8 cellular contexts compared by ENCODE assay signal in genomic region chr20:289693-290080, GRCh38. TPM values are rescaled to one million over a fixed set of nuclear protein-coding genes. Genes with fewer than 3 reads are reported as not detected.
DNase-seq lines count a peak whose midpoint lies in the region; ATAC-seq, FAIRE-seq and TF ChIP-seq lines count a peak whose summit lies in the region.

No MANE protein-coding gene starts in this region.

- TF ChIP-seq POLR2A in HepG2 (IDR thresholded peaks at IDR 0.05; ENCODE audit: insufficient read depth in 1 of 2, low read depth in 2 of 2, low read length in 2 of 2): no peak
- no peak for TF ChIP-seq POLR2A in vagina (IDR thresholded peaks at IDR 0.05)

- H3K36me3 ChIP-seq in heart right ventricle: no peaks in the 10 kb centered on the region
- no peaks in the 10 kb centered on the region for H3K36me3 ChIP-seq in HepG2 (replicated peaks in 1 of 2; ENCODE audit: control insufficient read depth in 1 of 2, insufficient read depth in 2 of 2, low read length in 2 of 2)
- H3K36me3 ChIP-seq in vagina: no peaks in the 10 kb centered on the region

- H3K9ac ChIP-seq in HepG2 (ENCODE audit: insufficient read depth, low read depth, low read length): peak overlapping the region; percentile 89

- no peak for TF ChIP-seq EP300 in HepG2 (IDR thresholded peaks at IDR 0.05; ENCODE audit: low read depth in 2 of 2, low read length in 2 of 2)
- no peak for TF ChIP-seq EP300 in HepG2 (CRISPR knock-in tag; IDR thresholded peaks at IDR 0.05; ENCODE audit: borderline replicate concordance)

- POLR2A ChIA-PET in HepG2 (lab: Yijun Ruan, JAX): no interaction called here

- peaks cover 0 to 24% (median 16%) of the 10 kb centered on the region in 9 donors for H3K4me1 ChIP-seq in heart right ventricle
- H3K4me1 ChIP-seq in HepG2 (ENCODE audit: insufficient read depth, low read length): peaks cover 27% of the 10 kb centered on the region
- H3K4me1 ChIP-seq in vagina: peaks cover 18% of the 10 kb centered on the region

- peaks cover 10% of the 10 kb centered on the region for H3K79me2 ChIP-seq in HepG2 (ENCODE audit: insufficient read depth, low read length)

- BruUV-seq in HepG2 (replicated peaks; lab: Mats Ljungman, UMichigan): TSS peak; percentile 68

- H3K9me3 ChIP-seq in heart right ventricle: no peaks in the 10 kb centered on the region
- H3K9me3 ChIP-seq in HepG2 (ENCODE audit: low read length): no peaks in the 10 kb centered on the region
- H3K9me3 ChIP-seq in vagina: no peaks in the 10 kb centered on the region

- CTCF ChIA-PET in HepG2 (lab: Yijun Ruan, JAX; ENCODE audit: low intra/inter-chr PET ratio, low total read pairs): no interaction called here

- intact Hi-C loops in heart right ventricle (cut with DNase I): no loop called here
- intact Hi-C loops in Right ventricle myocardium superior (cut with DNase I): no loop called here
- intact Hi-C loops in HepG2 (cut with micrococcal nuclease; ENCODE audit: unreplicated experiment): no loop called here
- intact Hi-C loops in vagina (cut with DNase I): no loop called here

- ATAC-seq in heart right ventricle: peak in 1 of 8 donors; percentile 6
- no peak for ATAC-seq in Right ventricle myocardium superior (ENCODE audit: poor library complexity)
- no peak for ATAC-seq in HepG2

- H3K27me3 ChIP-seq in heart right ventricle (no peaks in the 10 kb centered on the region), HepG2 (ENCODE audit: control insufficient read depth in 1 of 2, insufficient read depth in 2 of 2, low read length in 2 of 2) (peaks cover 2 to 23% of the 10 kb centered on the region in 2 experiments; a peak in 4 of 5 replicates), vagina (no peaks in the 10 kb centered on the region)

- no peak for TF ChIP-seq CTCF in heart right ventricle (IDR thresholded peaks at IDR 0.05)
- TF ChIP-seq CTCF in astrocyte of the cerebellum (IDR thresholded peaks at IDR 0.05; ENCODE audit: low read depth, low read length, missing control alignments): no peak
- no peak for TF ChIP-seq CTCF in HepG2 (CRISPR knock-in tag; IDR thresholded peaks at IDR 0.05)
- TF ChIP-seq CTCF in vagina (IDR thresholded peaks at IDR 0.05): no peak

- no peaks in the 10 kb centered on the region for H4K20me1 ChIP-seq in HepG2 (ENCODE audit: insufficient read depth, low read length)

- H3K4me2 ChIP-seq in HepG2 (ENCODE audit: low read depth, low read length): peak overlapping the region; percentile 98

- WGBS in heart right ventricle, 2 donors: 43 to 49% methylated on average over 2 of the region's 2 CpGs
- 64% methylated on average over 2 of the region's 2 CpGs for WGBS in HepG2 (ENCODE audit: low lambda C conversion rate)

- FAIRE-seq in HepG2 (lab: Jason Lieb, UNC) (no peak), HTR-8/SVneo (lab: Jason Lieb, UNC) (no peak)

- H2AFZ ChIP-seq in HepG2 (ENCODE audit: low read length): peak overlapping the region; percentile 97

- H3K27ac ChIP-seq in heart right ventricle (peak overlapping the region; percentile 26 to 90 (median 80)), HepG2 (ENCODE audit: extremely low read length, insufficient read depth, low read length) (peak overlapping the region; percentile 70), vagina (peak overlapping the region; percentile 84)

- H3K4me3 ChIP-seq in heart right ventricle (peak overlapping the region; percentile 29 to 95 (median 70)), astrocyte of the cerebellum (ENCODE audit: low read depth, low read length) (peak overlapping the region; percentile 86), HepG2 (replicated peaks in 1 of 3; ENCODE audit: insufficient read depth in 1 of 3, low read depth in 2 of 3, low read length in 3 of 3) (peak overlapping the region; percentile 63 to 85 (median 83)), vagina (peak overlapping the region; percentile 65 to 71)

- no peak for DNase-seq in heart right ventricle
- no peak for DNase-seq in Right ventricle myocardium superior
- DNase-seq in astrocyte of the cerebellum (ENCODE audit: low read depth): no peak
- DNase-seq in HepG2 (ENCODE audit: low spot score): no peak
- DNase-seq in vagina (ENCODE audit: extremely low spot score in 2 of 2): no peak
- DNase-seq in NCI-H146 (lab: John Stamatoyannopoulos, UW): no peak
- no peak for DNase-seq in HTR-8/SVneo (ENCODE audit: insufficient read length, low spot score)
- no peak for DNase-seq in pons (ENCODE audit: low spot score)

- TF ChIP-seq RAD21 in HepG2 (CRISPR knock-in tag; IDR thresholded peaks at IDR 0.05): no peak

- in situ Hi-C loops in astrocyte of the cerebellum (cut with HindIII; ENCODE audit: low sequenced_read_pairs): no loop called here
- in situ Hi-C loops in HepG2 (cut with HindIII; ENCODE audit: extremely low pct_ligation_motif_present, low pct_unique_long_range_greater_than_20kb): no loop called here

RNA-seq across cellular contexts. Expression of gene C20orf96, which starts 0.9 kb away (rescaled TPM):
- total RNA-seq in heart right ventricle: 1 to 10 TPM; 3.1 to 5.5 (median 4.5) TPM
- 1 to 10 TPM; 3.5 to 4.1 TPM for polyA plus RNA-seq in heart right ventricle
- 4.6 TPM for total RNA-seq in Right ventricle myocardium superior
- 3.8 and 4.7 TPM in 2 replicates for total RNA-seq in HepG2 (2016; rRNA removed; fragmentation: Illumina TruSeq; extraction: Trizol)
- total RNA-seq in HepG2 (2016; cell fraction: cytosol; rRNA removed; fragmentation: Illumina TruSeq; extraction: Trizol; ENCODE audit: low read depth): 0.51 and 1.3 TPM in 2 replicates
- 3.1 and 5.0 TPM in 2 replicates for total RNA-seq in HepG2 (2016; cell fraction: insoluble cytoplasmic fraction; rRNA removed; fragmentation: Illumina TruSeq; extraction: Trizol)
- 2.0 and 2.7 TPM in 2 replicates for total RNA-seq in HepG2 (2016; cell fraction: membrane; rRNA removed; fragmentation: Illumina TruSeq; extraction: Trizol)
- total RNA-seq in HepG2 (2016; cell fraction: nucleus; rRNA removed; fragmentation: Illumina TruSeq; extraction: Trizol): 9.9 and 10.7 TPM in 2 replicates
- 18.2 and 20.6 TPM in 2 replicates for polyA plus RNA-seq in HepG2 (2011; rRNA removed)
- 10.7 and 11.6 TPM in 2 replicates for polyA plus RNA-seq in HepG2 (2011; cell fraction: cytosol; rRNA removed)
- 25.9 and 27.9 TPM in 2 replicates for polyA plus RNA-seq in HepG2 (2011; cell fraction: nucleus; rRNA removed)
- polyA plus RNA-seq in HepG2 (2012): 17.5 and 20.7 TPM in 2 replicates
- 4.3 and 5.1 TPM in 2 replicates for polyA plus RNA-seq in HepG2 (2016; cell fraction: cytosol; fragmentation: Illumina TruSeq; extraction: Trizol; ENCODE audit: low read depth)
- polyA plus RNA-seq in HepG2 (2016; cell fraction: insoluble cytoplasmic fraction; fragmentation: Illumina TruSeq; extraction: Trizol; ENCODE audit: low read depth): 13.8 and 15.5 TPM in 2 replicates
- 7.8 and 8.1 TPM in 2 replicates for polyA plus RNA-seq in HepG2 (2016; cell fraction: membrane; fragmentation: Illumina TruSeq; extraction: Trizol; ENCODE audit: low read depth)
- polyA plus RNA-seq in HepG2 (2016; cell fraction: nucleus; fragmentation: Illumina TruSeq; extraction: Trizol; ENCODE audit: insufficient read depth, low read depth): 37.7 and 37.8 TPM in 2 replicates
- polyA minus RNA-seq in HepG2 (2011; rRNA and poly(A)+ RNA removed; ENCODE audit: low replicate concordance): 1.7 and 6.2 TPM in 2 replicates
- 2.8 and 3.7 TPM in 2 replicates for polyA minus RNA-seq in HepG2 (2011; cell fraction: cytosol; rRNA and poly(A)+ RNA removed)
- 16.1 and 18.5 TPM in 2 replicates for polyA minus RNA-seq in HepG2 (2011; cell fraction: nucleus; rRNA and poly(A)+ RNA removed)
- 2.7 TPM for total RNA-seq in vagina

RNA-seq across cellular contexts. Expression of gene ZCCHC3, which starts 7.7 kb away (rescaled TPM):
- total RNA-seq in heart right ventricle (10 to 100 TPM in 7 of 10 donors, 1 to 10 TPM in 3; 8.2 to 12.8 (median 10.7) TPM), Right ventricle myocardium superior (11.8 TPM), HepG2 (2016; rRNA removed; fragmentation: Illumina TruSeq; extraction: Trizol) (56.2 and 63.0 TPM in 2 replicates), vagina (13.8 TPM)
- polyA plus RNA-seq in heart right ventricle (10 to 100 TPM in 1 of 2 donors, 1 to 10 TPM in 1; 7.7 to 10.8 TPM), HepG2 (2011; rRNA removed) (43.8 and 46.6 TPM in 2 replicates)
- 12.1 and 12.3 TPM in 2 replicates for total RNA-seq in HepG2 (2016; cell fraction: cytosol; rRNA removed; fragmentation: Illumina TruSeq; extraction: Trizol; ENCODE audit: low read depth)
- 49.2 and 64.0 TPM in 2 replicates for total RNA-seq in HepG2 (2016; cell fraction: insoluble cytoplasmic fraction; rRNA removed; fragmentation: Illumina TruSeq; extraction: Trizol)
- total RNA-seq in HepG2 (2016; cell fraction: membrane; rRNA removed; fragmentation: Illumina TruSeq; extraction: Trizol): 45.3 and 47.4 TPM in 2 replicates
- 28.6 and 30.4 TPM in 2 replicates for total RNA-seq in HepG2 (2016; cell fraction: nucleus; rRNA removed; fragmentation: Illumina TruSeq; extraction: Trizol)
- 44.4 and 45.0 TPM in 2 replicates for polyA plus RNA-seq in HepG2 (2011; cell fraction: cytosol; rRNA removed)
- polyA plus RNA-seq in HepG2 (2011; cell fraction: nucleus; rRNA removed): 21.2 and 22.1 TPM in 2 replicates
- polyA plus RNA-seq in HepG2 (2012): 37.3 and 43.5 TPM in 2 replicates
- 8.1 and 9.0 TPM in 2 replicates for polyA plus RNA-seq in HepG2 (2016; cell fraction: cytosol; fragmentation: Illumina TruSeq; extraction: Trizol; ENCODE audit: low read depth)
- polyA plus RNA-seq in HepG2 (2016; cell fraction: insoluble cytoplasmic fraction; fragmentation: Illumina TruSeq; extraction: Trizol; ENCODE audit: low read depth): 75.7 and 81.5 TPM in 2 replicates
- 37.6 and 38.3 TPM in 2 replicates for polyA plus RNA-seq in HepG2 (2016; cell fraction: membrane; fragmentation: Illumina TruSeq; extraction: Trizol; ENCODE audit: low read depth)
- 57.9 and 60.5 TPM in 2 replicates for polyA plus RNA-seq in HepG2 (2016; cell fraction: nucleus; fragmentation: Illumina TruSeq; extraction: Trizol; ENCODE audit: insufficient read depth, low read depth)
- 9.3 and 53.1 TPM in 2 replicates for polyA minus RNA-seq in HepG2 (2011; rRNA and poly(A)+ RNA removed; ENCODE audit: low replicate concordance)
- polyA minus RNA-seq in HepG2 (2011; cell fraction: cytosol; rRNA and poly(A)+ RNA removed): 31.3 and 34.6 TPM in 2 replicates
- polyA minus RNA-seq in HepG2 (2011; cell fraction: nucleus; rRNA and poly(A)+ RNA removed): 16.1 and 17.3 TPM in 2 replicates

RNA-seq across cellular contexts. Expression of gene DEFB132, which starts 32.2 kb away (rescaled TPM):
- total RNA-seq in heart right ventricle: under 1 TPM in 2 of 10 donors, not detected in 8; 0.12 to 0.30 TPM
- polyA plus RNA-seq in heart right ventricle: not detected
- not detected for total RNA-seq in Right ventricle myocardium superior
- not detected in 2 replicates for total RNA-seq in HepG2 (2016; rRNA removed; fragmentation: Illumina TruSeq; extraction: Trizol)
- total RNA-seq in HepG2 (2016; cell fraction: cytosol; rRNA removed; fragmentation: Illumina TruSeq; extraction: Trizol; ENCODE audit: low read depth): not detected in 2 replicates
- total RNA-seq in HepG2 (2016; cell fraction: insoluble cytoplasmic fraction; rRNA removed; fragmentation: Illumina TruSeq; extraction: Trizol): not detected in 2 replicates
- not detected in 2 replicates for total RNA-seq in HepG2 (2016; cell fraction: membrane; rRNA removed; fragmentation: Illumina TruSeq; extraction: Trizol)
- total RNA-seq in HepG2 (2016; cell fraction: nucleus; rRNA removed; fragmentation: Illumina TruSeq; extraction: Trizol): not detected in 2 replicates
- not detected in 2 replicates for polyA plus RNA-seq in HepG2 (2011; rRNA removed)
- not detected in 2 replicates for polyA plus RNA-seq in HepG2 (2011; cell fraction: cytosol; rRNA removed)
- polyA plus RNA-seq in HepG2 (2011; cell fraction: nucleus; rRNA removed): not detected in 2 replicates
- polyA plus RNA-seq in HepG2 (2012): not detected in 2 replicates
- not detected in 2 replicates for polyA plus RNA-seq in HepG2 (2016; cell fraction: cytosol; fragmentation: Illumina TruSeq; extraction: Trizol; ENCODE audit: low read depth)
- polyA plus RNA-seq in HepG2 (2016; cell fraction: insoluble cytoplasmic fraction; fragmentation: Illumina TruSeq; extraction: Trizol; ENCODE audit: low read depth): not detected in 2 replicates
- not detected in 2 replicates for polyA plus RNA-seq in HepG2 (2016; cell fraction: membrane; fragmentation: Illumina TruSeq; extraction: Trizol; ENCODE audit: low read depth)
- not detected in 2 replicates for polyA plus RNA-seq in HepG2 (2016; cell fraction: nucleus; fragmentation: Illumina TruSeq; extraction: Trizol; ENCODE audit: insufficient read depth, low read depth)
- not detected in 2 replicates for polyA minus RNA-seq in HepG2 (2011; rRNA and poly(A)+ RNA removed; ENCODE audit: low replicate concordance)
- not detected in 2 replicates for polyA minus RNA-seq in HepG2 (2011; cell fraction: cytosol; rRNA and poly(A)+ RNA removed)
- polyA minus RNA-seq in HepG2 (2011; cell fraction: nucleus; rRNA and poly(A)+ RNA removed): not detected in 2 replicates
- not detected for total RNA-seq in vagina

RNA-seq across cellular contexts. Expression of gene SOX12, which starts 35.7 kb away (rescaled TPM):
- 10 to 100 TPM in 6 of 10 donors, 1 to 10 TPM in 4; 7.2 to 16.5 (median 10.9) TPM for total RNA-seq in heart right ventricle
- polyA plus RNA-seq in heart right ventricle: 1 to 10 TPM; 4.5 to 5.2 TPM
- total RNA-seq in Right ventricle myocardium superior: 16.2 TPM
- total RNA-seq in HepG2 (2016; rRNA removed; fragmentation: Illumina TruSeq; extraction: Trizol): 12.1 and 18.7 TPM in 2 replicates
- total RNA-seq in HepG2 (2016; cell fraction: cytosol; rRNA removed; fragmentation: Illumina TruSeq; extraction: Trizol; ENCODE audit: low read depth): 5.2 and 6.4 TPM in 2 replicates
- 10.8 and 18.0 TPM in 2 replicates for total RNA-seq in HepG2 (2016; cell fraction: insoluble cytoplasmic fraction; rRNA removed; fragmentation: Illumina TruSeq; extraction: Trizol)
- total RNA-seq in HepG2 (2016; cell fraction: membrane; rRNA removed; fragmentation: Illumina TruSeq; extraction: Trizol): 19.3 and 22.7 TPM in 2 replicates
- total RNA-seq in HepG2 (2016; cell fraction: nucleus; rRNA removed; fragmentation: Illumina TruSeq; extraction: Trizol): 14.7 and 17.3 TPM in 2 replicates
- 10.0 and 11.5 TPM in 2 replicates for polyA plus RNA-seq in HepG2 (2011; rRNA removed)
- polyA plus RNA-seq in HepG2 (2011; cell fraction: cytosol; rRNA removed): 5.9 and 7.7 TPM in 2 replicates
- 33.8 and 40.6 TPM in 2 replicates for polyA plus RNA-seq in HepG2 (2011; cell fraction: nucleus; rRNA removed)
- 33.1 and 35.1 TPM in 2 replicates for polyA plus RNA-seq in HepG2 (2012)
- polyA plus RNA-seq in HepG2 (2016; cell fraction: cytosol; fragmentation: Illumina TruSeq; extraction: Trizol; ENCODE audit: low read depth): 9.1 and 11.5 TPM in 2 replicates
- 37.4 and 47.0 TPM in 2 replicates for polyA plus RNA-seq in HepG2 (2016; cell fraction: insoluble cytoplasmic fraction; fragmentation: Illumina TruSeq; extraction: Trizol; ENCODE audit: low read depth)
- 35.3 and 38.7 TPM in 2 replicates for polyA plus RNA-seq in HepG2 (2016; cell fraction: membrane; fragmentation: Illumina TruSeq; extraction: Trizol; ENCODE audit: low read depth)
- 63.1 and 67.8 TPM in 2 replicates for polyA plus RNA-seq in HepG2 (2016; cell fraction: nucleus; fragmentation: Illumina TruSeq; extraction: Trizol; ENCODE audit: insufficient read depth, low read depth)
- 2.4 and 12.0 TPM in 2 replicates for polyA minus RNA-seq in HepG2 (2011; rRNA and poly(A)+ RNA removed; ENCODE audit: low replicate concordance)
- 11.2 and 12.0 TPM in 2 replicates for polyA minus RNA-seq in HepG2 (2011; cell fraction: cytosol; rRNA and poly(A)+ RNA removed)
- 9.6 and 12.7 TPM in 2 replicates for polyA minus RNA-seq in HepG2 (2011; cell fraction: nucleus; rRNA and poly(A)+ RNA removed)
- total RNA-seq in vagina: 4.4 TPM

RNA-seq across cellular contexts. Expression of gene NRSN2, which starts 57.2 kb away (rescaled TPM):
- 10 to 100 TPM; 12.1 to 32.3 (median 19.1) TPM for total RNA-seq in heart right ventricle
- 10 to 100 TPM; 31.1 to 53.9 TPM for polyA plus RNA-seq in heart right ventricle
- total RNA-seq in Right ventricle myocardium superior: 14.5 TPM
- total RNA-seq in HepG2 (2016; rRNA removed; fragmentation: Illumina TruSeq; extraction: Trizol): 28.4 and 32.3 TPM in 2 replicates
- 13.5 and 19.5 TPM in 2 replicates for total RNA-seq in HepG2 (2016; cell fraction: cytosol; rRNA removed; fragmentation: Illumina TruSeq; extraction: Trizol; ENCODE audit: low read depth)
- 26.0 and 33.1 TPM in 2 replicates for total RNA-seq in HepG2 (2016; cell fraction: insoluble cytoplasmic fraction; rRNA removed; fragmentation: Illumina TruSeq; extraction: Trizol)
- 30.9 and 37.0 TPM in 2 replicates for total RNA-seq in HepG2 (2016; cell fraction: membrane; rRNA removed; fragmentation: Illumina TruSeq; extraction: Trizol)
- total RNA-seq in HepG2 (2016; cell fraction: nucleus; rRNA removed; fragmentation: Illumina TruSeq; extraction: Trizol): 18.0 and 19.9 TPM in 2 replicates
- 49.4 and 63.3 TPM in 2 replicates for polyA plus RNA-seq in HepG2 (2011; rRNA removed)
- 69.4 and 90.4 TPM in 2 replicates for polyA plus RNA-seq in HepG2 (2011; cell fraction: cytosol; rRNA removed)
- 68.6 and 73.2 TPM in 2 replicates for polyA plus RNA-seq in HepG2 (2011; cell fraction: nucleus; rRNA removed)
- 32.8 and 45.8 TPM in 2 replicates for polyA plus RNA-seq in HepG2 (2012)
- polyA plus RNA-seq in HepG2 (2016; cell fraction: cytosol; fragmentation: Illumina TruSeq; extraction: Trizol; ENCODE audit: low read depth): 30.7 and 34.2 TPM in 2 replicates
- 54.0 and 55.2 TPM in 2 replicates for polyA plus RNA-seq in HepG2 (2016; cell fraction: insoluble cytoplasmic fraction; fragmentation: Illumina TruSeq; extraction: Trizol; ENCODE audit: low read depth)
- polyA plus RNA-seq in HepG2 (2016; cell fraction: membrane; fragmentation: Illumina TruSeq; extraction: Trizol; ENCODE audit: low read depth): 61.7 and 66.8 TPM in 2 replicates
- 79.0 and 79.1 TPM in 2 replicates for polyA plus RNA-seq in HepG2 (2016; cell fraction: nucleus; fragmentation: Illumina TruSeq; extraction: Trizol; ENCODE audit: insufficient read depth, low read depth)
- 1.6 and 52.5 TPM in 2 replicates for polyA minus RNA-seq in HepG2 (2011; rRNA and poly(A)+ RNA removed; ENCODE audit: low replicate concordance)
- polyA minus RNA-seq in HepG2 (2011; cell fraction: cytosol; rRNA and poly(A)+ RNA removed): 32.5 and 33.1 TPM in 2 replicates
- 10.7 and 15.0 TPM in 2 replicates for polyA minus RNA-seq in HepG2 (2011; cell fraction: nucleus; rRNA and poly(A)+ RNA removed)
- total RNA-seq in vagina: 21.6 TPM
